Comparison of ENCODE assay signal across 23 cellular contexts in the genomic region with DNA sequence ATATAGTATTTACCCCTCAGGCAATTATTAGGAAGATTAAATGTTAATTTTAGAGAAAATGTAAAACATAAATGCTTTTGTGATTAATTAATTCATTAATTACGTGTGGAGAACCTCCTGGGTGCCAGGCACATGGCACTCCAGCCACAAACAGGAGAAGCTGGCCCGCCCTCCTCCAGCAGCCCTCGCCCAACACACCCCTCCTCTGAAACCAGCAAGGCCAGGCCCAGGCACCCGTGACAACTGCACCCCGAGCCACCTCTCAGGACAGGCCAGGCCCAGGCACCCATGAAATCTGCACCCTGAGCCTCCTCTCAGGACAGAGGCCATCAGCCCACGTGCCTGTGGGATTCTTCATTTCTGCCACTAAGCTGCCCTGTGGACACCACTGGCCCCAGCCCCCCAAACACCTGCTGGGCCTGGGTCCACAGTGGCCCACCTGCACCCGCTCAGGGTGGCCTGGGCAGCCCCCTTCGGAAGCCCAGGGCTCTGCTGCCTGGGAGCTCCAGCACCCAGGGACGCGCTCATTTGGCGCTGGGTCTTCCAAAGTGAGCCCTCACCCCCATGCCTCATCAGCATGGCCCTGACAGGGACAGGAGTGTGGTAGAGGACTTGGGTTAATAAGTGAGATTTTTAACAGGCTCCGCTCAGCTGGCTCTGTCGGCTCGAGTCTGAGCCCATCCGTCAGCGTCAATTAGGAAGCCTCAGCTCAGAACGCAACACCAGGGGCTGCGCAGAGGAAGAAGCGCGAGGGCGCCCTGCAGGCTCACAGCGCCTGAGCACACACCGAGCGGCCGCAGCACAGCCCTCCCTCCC.
"Had no signal": no experiment of that assay in that cellular context is flagged by ENCODE, and none has a peak within 500 bp of the region (broad histone marks: within the 10 kb centered on the region; RNA-seq: fewer than 3 reads in every experiment).

No MANE protein-coding gene starts in this region.

- DNase-seq: activated CD4-positive, alpha-beta T cell treated with anti-CD3 and anti-CD28 coated beads for 4 hours; activated CD4-positive, alpha-beta T cell treated with anti-CD3 and anti-CD28 coated beads, Interleukin-2, amount 50 U/mL, for 4 hours; activated effector memory CD4-positive, alpha-beta T cell treated with Interleukin-2 at 50 U/mL for 16 hours; activated naive CD4-positive, alpha-beta T cell treated with Interleukin-2 at 50 U/mL for 16 hours; anterior cingulate cortex; body of pancreas; colonic mucosa; effector CD8-positive, alpha-beta T cell; left colon; mesendoderm; mucosa of descending colon; stimulated activated CD4-positive, alpha-beta T cell treated with anti-CD3 and anti-CD28 coated beads, Interleukin-4, amount 100 ng/mL, for 4 hours; stimulated activated CD8-positive, alpha-beta memory T cell treated with anti-CD3 and anti-CD28 coated beads, Interleukin-4, amount 100 ng/mL, for 48 hours; stimulated activated naive CD8-positive, alpha-beta T cell treated with anti-CD3 and anti-CD28 coated beads, Interleukin-15, amount 100 ng/mL, for 72 hours; substantia nigra; thyroid gland had no signal

- H3K27me3 ChIP-seq: body of pancreas, colonic mucosa, hepatocyte, neutrophil, thyroid gland had no signal

- H3K4me3 ChIP-seq: body of pancreas, colonic mucosa, hepatocyte, lung, mucosa of descending colon, skin epidermis, thyroid gland had no signal

- ATAC-seq: body of pancreas; left colon; mucosa of descending colon; natural killer cell treated with Interleukin-12 subunit alpha and Interleukin-12 subunit beta and Interleukin-15 and Interleukin-18, amount 100 ng/mL, for 72 hours; sciatic nerve; stimulated activated memory B cell treated with anti-CD40 and anti-IgM and Interleukin-4, amounts not matched to agents 10 μg/mL and 1 μg/mL and 100 μg/mL, for 72 hours; stimulated activated naive CD8-positive, alpha-beta T cell treated with anti-CD3 and anti-CD28 coated beads, Interleukin-15, amount 100 ng/mL, for 72 hours had no signal

- H3K9me3 ChIP-seq: body of pancreas, colonic mucosa, mucosa of descending colon, neutrophil, thyroid gland had no signal

- H3K36me3 ChIP-seq: colonic mucosa, neutrophil, thyroid gland had no signal
